Comparison of ENCODE assay signal across 13 cellular contexts in the genomic region with DNA sequence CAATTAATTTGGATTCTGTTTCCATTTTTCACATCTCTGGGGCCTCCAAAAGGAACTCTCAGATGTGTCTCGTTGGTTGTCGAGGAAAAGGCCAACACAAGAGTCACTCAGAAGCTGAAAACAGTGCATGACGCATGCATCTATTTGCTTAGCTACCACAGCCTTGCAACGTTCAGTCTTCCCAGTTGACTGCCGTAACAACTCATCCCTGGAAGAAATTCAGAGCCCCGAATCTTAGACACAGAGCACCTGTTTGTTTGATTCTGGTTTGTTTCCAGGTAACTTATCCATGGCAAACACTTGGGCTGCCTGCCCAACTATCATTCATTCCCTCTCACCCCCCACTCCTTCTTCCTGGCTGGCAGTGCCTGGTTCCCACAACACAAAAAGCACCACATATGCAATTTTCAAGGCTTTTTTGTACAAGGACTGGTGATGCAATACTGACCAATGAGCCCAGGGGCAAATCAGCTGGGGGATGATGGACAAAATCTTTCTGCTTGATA.
DNase-seq lines count a peak whose midpoint lies in the region; ATAC-seq and TF ChIP-seq lines count a peak whose summit lies in the region.
"Had no signal": no experiment of that assay in that cellular context is flagged by ENCODE, and none has a peak within 500 bp of the region (broad histone marks: within the 10 kb centered on the region; RNA-seq: fewer than 3 reads in every experiment).

No MANE protein-coding gene starts in this region.

- intact Hi-C loops in left ventricle myocardium inferior (cut with micrococcal nuclease) = no loop called here
- intact Hi-C loops in activated CD4-positive, alpha-beta memory T cell treated with anti-CD3 and anti-CD28 coated beads for 36 hours (cut with micrococcal nuclease) = no loop called here

- H3K4me1 Mint-ChIP-seq in activated CD4-positive, alpha-beta memory T cell treated with anti-CD3 and anti-CD28 coated beads for 36 hours (ENCODE audit: low read depth) = peaks cover 12% of the 10 kb centered on the region

- no peaks in the 10 kb centered on the region for H3K9me3 ChIP-seq in left ventricle myocardium inferior (replicated peaks)
- H3K9me3 ChIP-seq: ascending aorta, SJCRH30 had no signal

- no peak overlapping the region for H3K27ac Mint-ChIP-seq in activated CD4-positive, alpha-beta memory T cell treated with anti-CD3 and anti-CD28 coated beads for 36 hours

- DNase-seq in NCI-H2029 (lab: John Stamatoyannopoulos, UW) (peak; percentile 59), left ventricle myocardium inferior (no peak), renal cortical epithelial cell (ENCODE audit: low read depth) (peak; percentile 11)
- no peak for DNase-seq in activated effector memory CD4-positive, alpha-beta T cell treated with Interleukin-2 at 50 U/mL for 16 hours
- no peak for DNase-seq in activated CD4-positive, alpha-beta memory T cell treated with anti-CD3 and anti-CD28 coated beads for 36 hours
- DNase-seq: GDM1, SJCRH30 had no signal

- H3K4me1 ChIP-seq in left ventricle myocardium inferior = peaks cover 33% of the 10 kb centered on the region
- H3K4me1 ChIP-seq: ascending aorta, SJCRH30 had no signal

- ATAC-seq in HG02870 (IDR thresholded peaks at IDR 0.05; ENCODE audit: unreplicated experiment) = no peak
- ATAC-seq in GM21526 (IDR thresholded peaks at IDR 0.05; ENCODE audit: low FRiP score, unreplicated experiment) = no peak

- no peak for TF ChIP-seq CTCF in left ventricle myocardium inferior (IDR thresholded peaks at IDR 0.05; ENCODE audit: borderline replicate concordance)

- peaks cover 65% of the 10 kb centered on the region for H3K36me3 ChIP-seq in left ventricle myocardium inferior

- CTCF ChIA-PET in activated CD4-positive, alpha-beta memory T cell treated with anti-CD3 and anti-CD28 coated beads for 36 hours (lab: Charles Lee) = interaction anchor here (5.1 kb wide), 1 partner anchor 88 kb away, joined by 26 read pairs; no protein-coding TSS in a partner anchor

- H3K27me3 Mint-ChIP-seq in activated CD4-positive, alpha-beta memory T cell treated with anti-CD3 and anti-CD28 coated beads for 36 hours = no peaks in the 10 kb centered on the region

- H3K36me3 Mint-ChIP-seq in activated CD4-positive, alpha-beta memory T cell treated with anti-CD3 and anti-CD28 coated beads for 36 hours = peaks cover 37% of the 10 kb centered on the region

- no peaks in the 10 kb centered on the region for H3K27me3 ChIP-seq in left ventricle myocardium inferior (ENCODE audit: low read depth)
- H3K27me3 ChIP-seq: ascending aorta; BLaER1 treated with 17β-estradiol and CSF1 and Interleukin-3, amounts not matched to agents 10 nM and 100 nM; SJCRH30 had no signal

- H3K27ac ChIP-seq in angular gyrus (ENCODE audit: low read depth, low read length) = peak overlapping the region; percentile 90
- peak overlapping the region; percentile 42 for H3K27ac ChIP-seq in left ventricle myocardium inferior (replicated peaks)
- H3K27ac ChIP-seq: ascending aorta, SJCRH30, VCaP had no signal

- H3K4me3 Mint-ChIP-seq in activated CD4-positive, alpha-beta memory T cell treated with anti-CD3 and anti-CD28 coated beads for 36 hours = no peak overlapping the region

- no peaks in the 10 kb centered on the region for H3K9me3 Mint-ChIP-seq in activated CD4-positive, alpha-beta memory T cell treated with anti-CD3 and anti-CD28 coated beads for 36 hours

- no peak overlapping the region for H3K4me3 ChIP-seq in left ventricle myocardium inferior
- H3K4me3 ChIP-seq: ascending aorta; BLaER1 treated with 17β-estradiol and CSF1 and Interleukin-3, amounts not matched to agents 10 nM and 100 nM; SJCRH30 had no signal

- POLR2A ChIA-PET in activated CD4-positive, alpha-beta memory T cell treated with anti-CD3 and anti-CD28 coated beads for 36 hours (lab: Charles Lee) = no interaction called here

Comparison
In these comparisons a context has a peak if more than half of its experiments do, and no peak if none do; other contexts are left out.
1. DNase-seq: peak in NCI-H2029 (single experiment) and renal cortical epithelial cell (single experiment); none in left ventricle myocardium inferior (single experiment), activated effector memory CD4-positive, alpha-beta T cell treated with Interleukin-2 at 50 U/mL for 16 hours (single experiment) and activated CD4-positive, alpha-beta memory T cell treated with anti-CD3 and anti-CD28 coated beads for 36 hours (single experiment).